ENCODE assay signal across 14 cellular contexts in the genomic region with DNA sequence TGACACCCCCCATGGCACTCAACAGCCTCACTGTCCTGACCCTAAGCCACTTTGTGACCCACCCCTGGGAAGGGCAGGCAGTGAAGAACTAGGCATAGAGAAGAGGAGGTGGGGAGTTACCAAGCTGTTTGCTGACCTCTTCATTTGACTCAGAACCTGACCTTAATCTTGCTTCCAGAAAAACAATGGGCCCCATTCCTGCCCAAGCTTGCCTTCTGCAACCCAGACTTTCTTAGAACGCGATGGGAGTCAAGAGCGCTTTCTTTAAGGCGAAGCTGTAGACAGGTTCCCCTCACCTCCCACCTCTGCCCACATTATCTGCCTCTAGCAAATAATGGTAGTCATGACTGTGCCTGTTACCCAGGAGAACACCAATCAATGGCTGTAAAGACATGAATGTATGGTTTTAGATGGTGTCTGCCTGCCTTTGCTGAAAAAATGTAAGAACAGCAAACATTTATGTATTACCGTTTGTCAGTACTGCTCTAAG.
"Had no signal": no experiment of that assay in that cellular context is flagged by ENCODE, and none has a peak within 500 bp of the region (broad histone marks: within the 10 kb centered on the region; RNA-seq: fewer than 3 reads in every experiment).

No MANE protein-coding gene starts in this region.

- DNase-seq: activated B cell treated with CpG ODN at 0.5 μM for 24 hours; activated CD4-positive, alpha-beta T cell treated with anti-CD3 and anti-CD28 coated beads, Interleukin-2, amount 10 ng/mL, durations not matched to agents 24 days and 14 days; activated gamma-delta T cell treated with Interleukin-2 at 50 U/mL for 16 hours; activated naive CD8-positive, alpha-beta T cell treated with anti-CD3 and anti-CD28 coated beads, Interleukin-2, amount 10 ng/mL, durations not matched to agents 7 days and 5 days; activated T-cell treated with anti-CD3 and anti-CD28 coated beads, Interleukin-2, amount 50 U/mL, for 4 hours; anterior cingulate cortex; hippocampal formation; lower lobe of right lung; midbrain; naive B cell; pancreas; substantia nigra had no signal

- H3K9me3 ChIP-seq: lower lobe of right lung, pancreas had no signal

- H3K27me3 ChIP-seq: pancreas had no signal

- H3K27me3 Mint-ChIP-seq: activated B cell treated with CpG ODN at 0.5 μM for 24 hours; stimulated activated memory B cell treated with anti-CD40 and anti-IgM and Interleukin-4, amounts not matched to agents 10 μg/mL and 1 μg/mL and 100 μg/mL, for 72 hours had no signal

- ATAC-seq: activated T-cell treated with anti-CD3 and anti-CD28 coated beads, Interleukin-2, amount 50 U/mL, for 4 hours; SK-N-SH treated with all-trans-retinoic acid at 6 μM for 48 hours; stimulated activated memory B cell treated with anti-CD40 and anti-IgM and Interleukin-4, amounts not matched to agents 10 μg/mL and 1 μg/mL and 100 μg/mL, for 72 hours had no signal

- H3K9me3 Mint-ChIP-seq: activated B cell treated with CpG ODN at 0.5 μM for 24 hours; activated CD4-positive, alpha-beta T cell treated with anti-CD3 and anti-CD28 coated beads, Interleukin-2, amount 10 ng/mL, durations not matched to agents 24 days and 14 days; activated naive CD8-positive, alpha-beta T cell treated with anti-CD3 and anti-CD28 coated beads, Interleukin-2, amount 10 ng/mL, durations not matched to agents 7 days and 5 days; activated T-cell treated with anti-CD3 and anti-CD28 coated beads, Interleukin-2, amount 50 U/mL, for 4 hours; naive B cell; stimulated activated memory B cell treated with anti-CD40 and anti-IgM and Interleukin-4, amounts not matched to agents 10 μg/mL and 1 μg/mL and 100 μg/mL, for 72 hours had no signal

- H3K4me1 ChIP-seq: pancreas had no signal

- H3K27ac ChIP-seq: pancreas had no signal

- H3K4me3 Mint-ChIP-seq: activated B cell treated with CpG ODN at 0.5 μM for 24 hours; activated CD4-positive, alpha-beta T cell treated with anti-CD3 and anti-CD28 coated beads, Interleukin-2, amount 10 ng/mL, durations not matched to agents 24 days and 14 days; activated naive CD8-positive, alpha-beta T cell treated with anti-CD3 and anti-CD28 coated beads, Interleukin-2, amount 10 ng/mL, durations not matched to agents 7 days and 5 days; activated T-cell treated with anti-CD3 and anti-CD28 coated beads, Interleukin-2, amount 50 U/mL, for 4 hours; stimulated activated memory B cell treated with anti-CD40 and anti-IgM and Interleukin-4, amounts not matched to agents 10 μg/mL and 1 μg/mL and 100 μg/mL, for 72 hours had no signal

- H3K36me3 ChIP-seq: lower lobe of right lung, pancreas had no signal

- H3K27ac Mint-ChIP-seq: activated B cell treated with CpG ODN at 0.5 μM for 24 hours; activated CD4-positive, alpha-beta T cell treated with anti-CD3 and anti-CD28 coated beads, Interleukin-2, amount 10 ng/mL, durations not matched to agents 24 days and 14 days; activated naive CD8-positive, alpha-beta T cell treated with anti-CD3 and anti-CD28 coated beads, Interleukin-2, amount 10 ng/mL, durations not matched to agents 7 days and 5 days; naive B cell; stimulated activated memory B cell treated with anti-CD40 and anti-IgM and Interleukin-4, amounts not matched to agents 10 μg/mL and 1 μg/mL and 100 μg/mL, for 72 hours had no signal

- H3K4me3 ChIP-seq: lower lobe of right lung, pancreas had no signal
